In genomic region chr11:68976095-68976494, GRCh38 we compare ENCODE assay signal across 1 cellular context.
TF ChIP-seq lines count a peak whose summit lies in the region.

No MANE protein-coding gene starts in this region.

TF ChIP-seq in K562, 482 proteins besides CTCF, POLR2A, EP300 and RAD21:
- peak; percentile 51 for TF ChIP-seq GABPA (tag; conservative IDR thresholded peaks at IDR 0.05; ENCODE audit: low read depth)
- peak in 1 of 3 experiments; percentile 23 for TF ChIP-seq YY1 (IDR thresholded peaks at IDR 0.05; ENCODE audit: borderline replicate concordance in 1 of 3, control insufficient read depth in 1 of 3, extremely low read depth in 1 of 3, insufficient read depth in 3 of 3, insufficient read length in 1 of 3, insufficient replicate concordance in 2 of 3, low read depth in 1 of 3, low read length in 2 of 3)
- no peak for TF ChIP-seq ID3 (CRISPR knock-in tag; IDR thresholded peaks at IDR 0.05)
- TF ChIP-seq ID3 (tag; IDR thresholded peaks at IDR 0.05): no peak
- TF ChIP-seq OTX1 (CRISPR knock-in tag; IDR thresholded peaks at IDR 0.05): no peak
- no peak for TF ChIP-seq ILK (tag; IDR thresholded peaks at IDR 0.05; ENCODE audit: borderline replicate concordance, low read depth)
- no peak for TF ChIP-seq PYGO2 (tag; IDR thresholded peaks at IDR 0.05)
- TF ChIP-seq HMG20B (CRISPR knock-in tag; IDR thresholded peaks at IDR 0.05): no peak
- no peak for TF ChIP-seq ZNF217 (CRISPR knock-in tag; IDR thresholded peaks at IDR 0.05)
- TF ChIP-seq BACH1 (tag; IDR thresholded peaks at IDR 0.05): no peak
- no peak for TF ChIP-seq CSDE1 (IDR thresholded peaks at IDR 0.05)
- peak; percentile 37; the same call in 1 of the 2 replicates for TF ChIP-seq SOX6 (IDR thresholded peaks at IDR 0.05)
- no peak for TF ChIP-seq MXD1 (CRISPR knock-in tag; IDR thresholded peaks at IDR 0.05; ENCODE audit: borderline replicate concordance, poor library complexity, severe bottlenecking)
- TF ChIP-seq E2F6 (IDR thresholded peaks at IDR 0.05; ENCODE audit: borderline replicate concordance in 1 of 2, extremely low read depth in 1 of 2, insufficient read depth in 1 of 2, insufficient read length in 1 of 2, low read depth in 1 of 2, low read length in 1 of 2, poor library complexity in 1 of 2, severe bottlenecking in 1 of 2): no peak
- TF ChIP-seq ZNF277 (CRISPR knock-in tag; IDR thresholded peaks at IDR 0.05; ENCODE audit: borderline replicate concordance): no peak
- no peak for TF ChIP-seq ZNF354B (CRISPR knock-in tag; IDR thresholded peaks at IDR 0.05)
- no peak for TF ChIP-seq HSF4 (CRISPR knock-in tag; IDR thresholded peaks at IDR 0.05; ENCODE audit: borderline replicate concordance)
- no peak for TF ChIP-seq ZBTB40 (IDR thresholded peaks at IDR 0.05)
- TF ChIP-seq ZBTB40 (CRISPR knock-in tag; IDR thresholded peaks at IDR 0.05): no peak
- TF ChIP-seq DNMT1 (IDR thresholded peaks at IDR 0.05): no peak
- TF ChIP-seq STAT6 (CRISPR knock-in tag; IDR thresholded peaks at IDR 0.05): no peak
- no peak for TF ChIP-seq ELK3 (CRISPR knock-in tag; IDR thresholded peaks at IDR 0.05)
- TF ChIP-seq TAF1 (IDR thresholded peaks at IDR 0.05; ENCODE audit: control insufficient read depth, extremely low read depth, insufficient read depth, low read length, severe bottlenecking): no peak
- TF ChIP-seq PHF8 (IDR thresholded peaks at IDR 0.05; ENCODE audit: borderline replicate concordance, low read length): no peak
- no peak for TF ChIP-seq RBM17 (IDR thresholded peaks at IDR 0.05; ENCODE audit: borderline replicate concordance, low read depth, low read length)
- no peak for TF ChIP-seq ETV5 (CRISPR knock-in tag; IDR thresholded peaks at IDR 0.05; ENCODE audit: low read depth)
- peak; percentile 55; the same call in 1 of the 2 replicates for TF ChIP-seq CTBP1 (IDR thresholded peaks at IDR 0.05; ENCODE audit: borderline replicate concordance)
- no peak for TF ChIP-seq NFE2 (IDR thresholded peaks at IDR 0.05; ENCODE audit: low read depth)
- TF ChIP-seq THAP12 (CRISPR knock-in tag; IDR thresholded peaks at IDR 0.05): no peak
- no peak for TF ChIP-seq POLR2H (tag; IDR thresholded peaks at IDR 0.05; ENCODE audit: low read depth)
